ENCODE assay signal across 2 cellular contexts in genomic region chr7:30155481-30155880, GRCh38.
TF ChIP-seq lines count a peak whose summit lies in the region.

No MANE protein-coding gene starts in this region.

TF ChIP-seq in GM23338, 12 proteins besides CTCF, POLR2A, EP300 and RAD21:
- no peak for TF ChIP-seq EZH2 (IDR thresholded peaks at IDR 0.05; ENCODE audit: low read depth, unreplicated experiment)
- TF ChIP-seq, protein P1, sequence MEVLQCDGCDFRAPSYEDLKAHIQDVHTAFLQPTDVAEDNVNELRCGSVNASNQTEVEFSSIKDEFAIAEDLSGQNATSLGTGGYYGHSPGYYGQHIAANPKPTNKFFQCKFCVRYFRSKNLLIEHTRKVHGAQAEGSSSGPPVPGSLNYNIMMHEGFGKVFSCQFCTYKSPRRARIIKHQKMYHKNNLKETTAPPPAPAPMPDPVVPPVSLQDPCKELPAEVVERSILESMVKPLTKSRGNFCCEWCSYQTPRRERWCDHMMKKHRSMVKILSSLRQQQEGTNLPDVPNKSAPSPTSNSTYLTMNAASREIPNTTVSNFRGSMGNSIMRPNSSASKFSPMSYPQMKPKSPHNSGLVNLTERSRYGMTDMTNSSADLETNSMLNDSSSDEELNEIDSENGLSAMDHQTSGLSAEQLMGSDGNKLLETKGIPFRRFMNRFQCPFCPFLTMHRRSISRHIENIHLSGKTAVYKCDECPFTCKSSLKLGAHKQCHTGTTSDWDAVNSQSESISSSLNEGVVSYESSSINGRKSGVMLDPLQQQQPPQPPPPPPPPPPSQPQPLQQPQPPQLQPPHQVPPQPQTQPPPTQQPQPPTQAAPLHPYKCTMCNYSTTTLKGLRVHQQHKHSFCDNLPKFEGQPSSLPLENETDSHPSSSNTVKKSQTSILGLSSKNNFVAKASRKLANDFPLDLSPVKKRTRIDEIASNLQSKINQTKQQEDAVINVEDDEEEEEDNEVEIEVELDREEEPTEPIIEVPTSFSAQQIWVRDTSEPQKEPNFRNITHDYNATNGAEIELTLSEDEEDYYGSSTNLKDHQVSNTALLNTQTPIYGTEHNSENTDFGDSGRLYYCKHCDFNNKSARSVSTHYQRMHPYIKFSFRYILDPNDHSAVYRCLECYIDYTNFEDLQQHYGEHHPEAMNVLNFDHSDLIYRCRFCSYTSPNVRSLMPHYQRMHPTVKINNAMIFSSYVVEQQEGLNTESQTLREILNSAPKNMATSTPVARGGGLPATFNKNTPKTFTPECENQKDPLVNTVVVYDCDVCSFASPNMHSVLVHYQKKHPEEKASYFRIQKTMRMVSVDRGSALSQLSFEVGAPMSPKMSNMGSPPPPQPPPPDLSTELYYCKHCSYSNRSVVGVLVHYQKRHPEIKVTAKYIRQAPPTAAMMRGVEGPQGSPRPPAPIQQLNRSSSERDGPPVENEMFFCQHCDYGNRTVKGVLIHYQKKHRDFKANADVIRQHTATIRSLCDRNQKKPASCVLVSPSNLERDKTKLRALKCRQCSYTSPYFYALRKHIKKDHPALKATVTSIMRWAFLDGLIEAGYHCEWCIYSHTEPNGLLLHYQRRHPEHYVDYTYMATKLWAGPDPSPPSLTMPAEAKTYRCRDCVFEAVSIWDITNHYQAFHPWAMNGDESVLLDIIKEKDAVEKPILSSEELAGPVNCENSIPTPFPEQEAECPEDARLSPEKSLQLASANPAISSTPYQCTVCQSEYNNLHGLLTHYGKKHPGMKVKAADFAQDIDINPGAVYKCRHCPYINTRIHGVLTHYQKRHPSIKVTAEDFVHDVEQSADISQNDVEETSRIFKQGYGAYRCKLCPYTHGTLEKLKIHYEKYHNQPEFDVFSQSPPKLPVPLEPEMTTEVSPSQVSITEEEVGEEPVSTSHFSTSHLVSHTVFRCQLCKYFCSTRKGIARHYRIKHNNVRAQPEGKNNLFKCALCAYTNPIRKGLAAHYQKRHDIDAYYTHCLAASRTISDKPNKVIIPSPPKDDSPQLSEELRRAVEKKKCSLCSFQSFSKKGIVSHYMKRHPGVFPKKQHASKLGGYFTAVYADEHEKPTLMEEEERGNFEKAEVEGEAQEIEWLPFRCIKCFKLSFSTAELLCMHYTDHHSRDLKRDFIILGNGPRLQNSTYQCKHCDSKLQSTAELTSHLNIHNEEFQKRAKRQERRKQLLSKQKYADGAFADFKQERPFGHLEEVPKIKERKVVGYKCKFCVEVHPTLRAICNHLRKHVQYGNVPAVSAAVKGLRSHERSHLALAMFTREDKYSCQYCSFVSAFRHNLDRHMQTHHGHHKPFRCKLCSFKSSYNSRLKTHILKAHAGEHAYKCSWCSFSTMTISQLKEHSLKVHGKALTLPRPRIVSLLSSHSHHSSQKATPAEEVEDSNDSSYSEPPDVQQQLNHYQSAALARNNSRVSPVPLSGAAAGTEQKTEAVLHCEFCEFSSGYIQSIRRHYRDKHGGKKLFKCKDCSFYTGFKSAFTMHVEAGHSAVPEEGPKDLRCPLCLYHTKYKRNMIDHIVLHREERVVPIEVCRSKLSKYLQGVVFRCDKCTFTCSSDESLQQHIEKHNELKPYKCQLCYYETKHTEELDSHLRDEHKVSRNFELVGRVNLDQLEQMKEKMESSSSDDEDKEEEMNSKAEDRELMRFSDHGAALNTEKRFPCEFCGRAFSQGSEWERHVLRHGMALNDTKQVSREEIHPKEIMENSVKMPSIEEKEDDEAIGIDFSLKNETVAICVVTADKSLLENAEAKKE (CRISPR knock-in tag; IDR thresholded peaks at IDR 0.05) = no peak
- TF ChIP-seq ZNF331 (CRISPR knock-in tag; IDR thresholded peaks at IDR 0.05; ENCODE audit: low read depth) = no peak
- no peak for TF ChIP-seq JUNB (IDR thresholded peaks at IDR 0.05; ENCODE audit: unreplicated experiment)
- TF ChIP-seq POLR2AphosphoS5 (IDR thresholded peaks at IDR 0.05; ENCODE audit: low read depth) = no peak
- TF ChIP-seq, protein P2, sequence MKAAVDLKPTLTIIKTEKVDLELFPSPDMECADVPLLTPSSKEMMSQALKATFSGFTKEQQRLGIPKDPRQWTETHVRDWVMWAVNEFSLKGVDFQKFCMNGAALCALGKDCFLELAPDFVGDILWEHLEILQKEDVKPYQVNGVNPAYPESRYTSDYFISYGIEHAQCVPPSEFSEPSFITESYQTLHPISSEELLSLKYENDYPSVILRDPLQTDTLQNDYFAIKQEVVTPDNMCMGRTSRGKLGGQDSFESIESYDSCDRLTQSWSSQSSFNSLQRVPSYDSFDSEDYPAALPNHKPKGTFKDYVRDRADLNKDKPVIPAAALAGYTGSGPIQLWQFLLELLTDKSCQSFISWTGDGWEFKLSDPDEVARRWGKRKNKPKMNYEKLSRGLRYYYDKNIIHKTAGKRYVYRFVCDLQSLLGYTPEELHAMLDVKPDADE (IDR thresholded peaks at IDR 0.05) = no peak
- TF ChIP-seq ZNF114 (CRISPR knock-in tag; IDR thresholded peaks at IDR 0.05) = no peak
- TF ChIP-seq STAT1 (IDR thresholded peaks at IDR 0.05; ENCODE audit: unreplicated experiment) = no peak
TF ChIP-seq in GM23338: peak in this region for 0.

TF ChIP-seq in H1, 55 proteins besides CTCF, POLR2A, EP300 and RAD21:
- TF ChIP-seq TCF12 (IDR thresholded peaks at IDR 0.05; ENCODE audit: low read depth, low read length) (no peak), SUZ12 (IDR thresholded peaks at IDR 0.05; ENCODE audit: low read length) (no peak), CBX8 (IDR thresholded peaks at IDR 0.05; ENCODE audit: borderline replicate concordance, low read depth, low read length) (no peak), SP2 (IDR thresholded peaks at IDR 0.05; ENCODE audit: low read length) (no peak), SIRT6 (IDR thresholded peaks at IDR 0.05; ENCODE audit: low read length) (no peak), TAF7 (optimal IDR thresholded peaks at IDR 0.05; ENCODE audit: borderline replicate concordance, low read depth, low read length) (no peak), BCL11A (IDR thresholded peaks at IDR 0.05; ENCODE audit: low read depth in 2 of 2, low read length in 2 of 2) (no peak), YY1 (IDR thresholded peaks at IDR 0.05; ENCODE audit: low read depth, low read length) (no peak), EZH2 (IDR thresholded peaks at IDR 0.05; ENCODE audit: low read depth, low read length, severe bottlenecking) (no peak), CHD7 (IDR thresholded peaks at IDR 0.05; ENCODE audit: insufficient replicate concordance, low read length) (no peak)
